Comparison of ENCODE assay signal across 8 cellular contexts in the genomic region with DNA sequence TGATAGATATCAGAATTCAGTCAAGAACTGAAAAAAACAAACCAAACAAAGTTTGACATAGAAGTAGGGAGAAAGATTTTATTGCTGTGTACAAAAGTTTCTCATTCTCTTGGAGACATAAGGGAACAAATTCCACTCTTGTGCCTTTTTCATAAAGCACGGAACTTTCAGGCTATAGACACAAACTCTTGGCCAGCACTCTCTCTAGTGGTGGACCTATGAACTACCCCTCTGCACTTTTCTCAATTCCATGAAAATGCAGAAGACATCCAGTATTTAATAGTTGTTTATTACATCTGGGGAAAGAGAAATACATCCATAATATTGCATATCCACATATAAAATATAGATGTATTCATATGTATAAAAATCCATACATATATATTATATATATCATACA.
DNase-seq lines count a peak whose midpoint lies in the region; ATAC-seq, FAIRE-seq and TF ChIP-seq lines count a peak whose summit lies in the region.

No MANE protein-coding gene starts in this region.

- CTCF ChIA-PET in GM10248 (lab: Yijun Ruan, JAX) = interaction anchor here (1.2 kb wide), 1 partner anchor 1165 kb away, joined by 6 read pairs; no protein-coding TSS in a partner anchor

- intact Hi-C loops in adrenal gland (cut with DNase I) = loop anchor here in 1 of 2 donors (10.0 kb wide), 2 partner anchors 295 to 1155 kb away; a partner anchor contains a TSS

- H3K9me3 ChIP-seq in adrenal gland (replicated peaks in 1 of 3) = peaks cover 0 to 3% (median 0%) of the 10 kb centered on the region in 3 donors

- TF ChIP-seq CTCF in GM10248 (IDR thresholded peaks at IDR 0.05; ENCODE audit: control extremely low read depth, extremely low read depth, low read depth, missing control alignments) (peak; percentile 55), adrenal gland (IDR thresholded peaks at IDR 0.05) (peak; percentile 67 to 86 (median 82))

- ATAC-seq in HG03565 (IDR thresholded peaks at IDR 0.05; ENCODE audit: unreplicated experiment) (peak; percentile 49), GM19395 (IDR thresholded peaks at IDR 0.05; ENCODE audit: unreplicated experiment) (no peak), HG02642 (IDR thresholded peaks at IDR 0.05; ENCODE audit: poor library complexity, unreplicated experiment) (no peak)

- no peak overlapping the region for H3K4me3 ChIP-seq in adrenal gland

- FAIRE-seq in HTR-8/SVneo (lab: Jason Lieb, UNC) = no peak

- DNase-seq in GM10248 (ENCODE audit: extremely low spot score) (peak; percentile 20), adrenal gland (peak in 5 of 7 donors; percentile 29 to 55 (median 33)), iPS-NIHi11 (ENCODE audit: low spot score) (peak; percentile 33), HTR-8/SVneo (ENCODE audit: insufficient read length, low spot score) (no peak)
- DNase-seq in stimulated activated naive CD4-positive, alpha-beta T cell treated with Interleukin-2 at 50 U/mL for 16 hours (lab: John Stamatoyannopoulos, UW) = no peak

- TF ChIP-seq POLR2A in adrenal gland (IDR thresholded peaks at IDR 0.05) = no peak

- no peaks in the 10 kb centered on the region for H3K27me3 ChIP-seq in adrenal gland

- no peaks in the 10 kb centered on the region for H3K4me1 ChIP-seq in adrenal gland (replicated peaks in 1 of 2)

- POLR2A ChIA-PET in GM10248 (lab: Yijun Ruan, JAX) = no interaction called here

- no peaks in the 10 kb centered on the region for H3K36me3 ChIP-seq in adrenal gland (replicated peaks in 1 of 2)

- H3K27ac ChIP-seq in adrenal gland = no peak overlapping the region

- WGBS in adrenal gland, 4 donors = 0 to 7% (median 6%) methylated on average over 1 of the region's 1 CpG

Comparison
In these comparisons a context has a peak if more than half of its experiments do, and no peak if none do; other contexts are left out.
1. DNase-seq: peak in GM10248 (single experiment), adrenal gland (5 of 7) and iPS-NIHi11 (single experiment); none in HTR-8/SVneo (single experiment) and stimulated activated naive CD4-positive, alpha-beta T cell treated with Interleukin-2 at 50 U/mL for 16 hours (single experiment).